32 cellular contexts compared by ENCODE assay signal in genomic region chr1:67434491-67434890, GRCh38. TPM values are rescaled to one million over a fixed set of nuclear protein-coding genes. Genes with fewer than 3 reads are reported as not detected.
DNase-seq lines count a peak whose midpoint lies in the region; ATAC-seq, FAIRE-seq and TF ChIP-seq lines count a peak whose summit lies in the region.
"Had no signal": no experiment of that assay in that cellular context is flagged by ENCODE, and none has a peak within 500 bp of the region (broad histone marks: within the 10 kb centered on the region; RNA-seq: fewer than 3 reads in every experiment).

No MANE protein-coding gene starts in this region.

- peak overlapping the region; percentile 94 for H2AFZ ChIP-seq in K562 (ENCODE audit: low read depth, low read length)

- TF ChIP-seq EP300 in K562 (IDR thresholded peaks at IDR 0.05; ENCODE audit: low read length) = no peak

- no peaks in the 10 kb centered on the region for H3K9me3 ChIP-seq in HEK293 (ENCODE audit: control insufficient read depth, insufficient read depth, low read depth, low read length)
- H3K9me3 ChIP-seq in K562 (replicated peaks; ENCODE audit: control insufficient read depth, insufficient read depth, low read depth, low read length) = no peaks in the 10 kb centered on the region
- H3K9me3 ChIP-seq: esophagus squamous epithelium, mucosa of descending colon, pancreas, right atrium auricular region, spleen had no signal

- peaks cover 31% of the 10 kb centered on the region for H3K79me2 ChIP-seq in K562 (ENCODE audit: control insufficient read depth, insufficient read depth, low read length)

- TF ChIP-seq POLR2A in K562 (conservative IDR thresholded peaks at IDR 0.05) = no peak

- H3K4me3 ChIP-seq in AG10803 (ENCODE audit: low read length) (no peak overlapping the region), HEK293 (ENCODE audit: low read depth, low read length) (no peak overlapping the region), K562 (no peak overlapping the region)
- H3K4me3 ChIP-seq: esophagus squamous epithelium, GM12878, lung, mucosa of descending colon, pancreas, right atrium auricular region, SK-N-MC, spleen had no signal

- TF ChIP-seq CTCF in AG10803 (conservative IDR thresholded peaks at IDR 0.05; ENCODE audit: low read length) (no peak), HEK293 (tag by site-specific recombination; IDR thresholded peaks at IDR 0.05) (no peak), K562 (IDR thresholded peaks at IDR 0.05 in 2 of 3, conservative IDR thresholded peaks at IDR 0.05 in 1 of 3; ENCODE audit: insufficient read depth in 2 of 3, low read depth in 1 of 3, low read length in 3 of 3) (no peak), nephron (IDR thresholded peaks at IDR 0.05; ENCODE audit: unreplicated experiment in 3 of 3) (no peak)

- H4K20me1 ChIP-seq in K562 (replicated peaks; ENCODE audit: control insufficient read depth, insufficient read depth, low read length) = peaks cover 3% of the 10 kb centered on the region

- TF ChIP-seq RAD21 in K562 (CRISPR knock-in tag; conservative IDR thresholded peaks at IDR 0.05 in 1 of 2, IDR thresholded peaks at IDR 0.05 in 1 of 2) = no peak

- CTCF ChIA-PET in HEK293 (lab: Yijun Ruan, JAX) (no interaction called here), K562 (lab: Yijun Ruan, JAX; ENCODE audit: low intra/inter-chr PET ratio) (no interaction called here)

- H3K4me3 Mint-ChIP-seq in nephron = no peak overlapping the region
- H3K4me3 Mint-ChIP-seq: activated CD8-positive, alpha-beta T cell treated with anti-CD3 and anti-CD28 coated beads, Interleukin-2, amount 10 ng/mL, durations not matched to agents 7 days and 5 days; activated naive CD8-positive, alpha-beta T cell; CD4-positive, alpha-beta T cell; natural killer cell treated with Interleukin-12 subunit alpha and Interleukin-12 subunit beta and Interleukin-15 and Interleukin-18, amount 100 ng/mL, for 72 hours; T-helper 17 cell had no signal

- H3K4me2 ChIP-seq in K562 (ENCODE audit: insufficient read depth, low read length) = no peak overlapping the region

- no TSS peak for BruUV-seq in K562 (replicated peaks; lab: Mats Ljungman, UMichigan)

- DNase-seq in AG10803 (ENCODE audit: low read depth) (peak; percentile 36), K562 (ENCODE audit: extremely low read depth in 1 of 4, low spot score in 3 of 4) (no peak), kidney tubule cell (ENCODE audit: low spot score) (no peak), hepatic stellate cell (ENCODE audit: low spot score) (no peak), glomerular visceral epithelial cell (ENCODE audit: extremely low spot score) (no peak)
- DNase-seq: activated CD4-positive, CD25-positive, alpha-beta regulatory T cell treated with anti-CD3 and anti-CD28 coated beads, Interleukin-2, amount 50 U/mL, for 72 hours; activated CD8-positive, alpha-beta T cell treated with anti-CD3 and anti-CD28 coated beads, Interleukin-2, amount 10 ng/mL, durations not matched to agents 7 days and 5 days; activated effector memory CD4-positive, alpha-beta T cell treated with Interleukin-2 at 50 U/mL for 16 hours; caudate nucleus; CD4-positive, alpha-beta T cell; dermis blood vessel endothelial cell; esophagus squamous epithelium; GOT3; kidney; mucosa of descending colon; NCI-H1417; NCI-H2081; NCI-H226; NCI-H82; pancreas; spleen; stimulated activated CD4-positive, alpha-beta T cell treated with anti-CD3 and anti-CD28 coated beads, Interleukin-4, amount 100 ng/mL, for 1 hour; T-helper 17 cell had no signal

- peaks cover 9% of the 10 kb centered on the region for H3K4me1 ChIP-seq in HEK293 (ENCODE audit: control insufficient read depth, insufficient read depth, low read length)
- peaks cover 17 to 23% of the 10 kb centered on the region in 2 experiments for H3K4me1 ChIP-seq in K562 (replicated peaks in 1 of 2; ENCODE audit: control insufficient read depth in 2 of 2, insufficient read depth in 2 of 2, low read length in 2 of 2)
- H3K4me1 ChIP-seq: right atrium auricular region had no signal

- H3K27ac ChIP-seq in HEK293 (ENCODE audit: extremely low read depth, low read depth, low read length) (no peak overlapping the region), K562 (ENCODE audit: extremely low read depth, low read depth, low read length) (no peak overlapping the region)
- H3K27ac ChIP-seq: esophagus squamous epithelium, pancreas, spleen had no signal

- ATAC-seq in K562 (no peak), GM18909 (IDR thresholded peaks at IDR 0.05; ENCODE audit: poor library complexity, unreplicated experiment) (no peak)
- ATAC-seq: activated CD8-positive, alpha-beta T cell treated with anti-CD3 and anti-CD28 coated beads, Interleukin-2, amount 10 ng/mL, durations not matched to agents 7 days and 5 days; GM12878; mucosa of descending colon; natural killer cell treated with Interleukin-12 subunit alpha and Interleukin-12 subunit beta and Interleukin-15 and Interleukin-18, amount 100 ng/mL, for 72 hours; pancreas; T-helper 17 cell had no signal

- H3K27ac Mint-ChIP-seq in nephron = peak overlapping the region; percentile 21 to 66 (median 52)
- H3K27ac Mint-ChIP-seq: activated CD8-positive, alpha-beta T cell treated with anti-CD3 and anti-CD28 coated beads, Interleukin-2, amount 10 ng/mL, durations not matched to agents 7 days and 5 days; activated naive CD8-positive, alpha-beta T cell; CD4-positive, alpha-beta T cell had no signal

- intact Hi-C loops in K562 (cut with micrococcal nuclease) = loop anchor here (5.0 to 10.0 kb wide), 2 partner anchors 250 to 507 kb away; partner anchors contain the start of gene GADD45A

- H3K36me3 ChIP-seq in HEK293 (ENCODE audit: control insufficient read depth in 2 of 2, insufficient read depth in 1 of 2, low read length in 2 of 2) (peaks cover 0 to 2% of the 10 kb centered on the region in 2 experiments; a peak in 1 of 3 replicates), K562 (ENCODE audit: control insufficient read depth, insufficient read depth, low read length) (peaks cover 3% of the 10 kb centered on the region; the same call in 1 of the 3 replicates)
- H3K36me3 ChIP-seq: esophagus squamous epithelium, pancreas, right atrium auricular region, spleen had no signal

- H3K9me1 ChIP-seq in K562 (ENCODE audit: control insufficient read depth, insufficient read depth, low read length) = no peaks in the 10 kb centered on the region

- POLR2A ChIA-PET in HEK293 (lab: Yijun Ruan, JAX) (no interaction called here), K562 (lab: Yijun Ruan, JAX) (no interaction called here)

- 50% methylated on average over 2 of the region's 2 CpGs for WGBS in K562 (ENCODE audit: insufficient coverage, low coverage, missing lambda C conversion rate)

- no peaks in the 10 kb centered on the region for H3K27me3 ChIP-seq in K562 (ENCODE audit: control insufficient read depth in 2 of 2, insufficient read depth in 2 of 2, low read length in 2 of 2)
- H3K27me3 ChIP-seq: esophagus squamous epithelium, pancreas, right atrium auricular region, spleen had no signal

- H3K9me3 Mint-ChIP-seq in nephron = no peaks in the 10 kb centered on the region
- H3K9me3 Mint-ChIP-seq: CD4-positive, alpha-beta T cell; natural killer cell treated with Interleukin-12 subunit alpha and Interleukin-12 subunit beta and Interleukin-15 and Interleukin-18, amount 100 ng/mL, for 72 hours had no signal

- H3K36me3 Mint-ChIP-seq in nephron (ENCODE audit: low read depth) = no peaks in the 10 kb centered on the region
- H3K36me3 Mint-ChIP-seq: activated naive CD8-positive, alpha-beta T cell had no signal

- H3K27me3 Mint-ChIP-seq in nephron (ENCODE audit: low read depth) = no peaks in the 10 kb centered on the region
- H3K27me3 Mint-ChIP-seq: activated naive CD8-positive, alpha-beta T cell; CD4-positive, alpha-beta T cell; natural killer cell treated with Interleukin-12 subunit alpha and Interleukin-12 subunit beta and Interleukin-15 and Interleukin-18, amount 100 ng/mL, for 72 hours; T-helper 17 cell had no signal

- in situ Hi-C loops in K562 (cut with MboI) = no loop called here

- H3K9ac ChIP-seq in K562 (ENCODE audit: insufficient read depth in 1 of 2, low read depth in 2 of 2, low read length in 2 of 2) = no peak overlapping the region

- peaks cover 53% of the 10 kb centered on the region for H3K4me1 Mint-ChIP-seq in nephron

- FAIRE-seq in K562 (lab: Jason Lieb, UNC) = no peak
- FAIRE-seq: GM12878, kidney, pancreas had no signal

TF ChIP-seq in HEK293, 187 proteins besides CTCF, POLR2A, EP300 and RAD21 (continues in another document):
- TF ChIP-seq ZNF623 (tag by site-specific recombination; IDR thresholded peaks at IDR 0.05) = no peak

TF ChIP-seq in K562, 482 proteins besides CTCF, POLR2A, EP300 and RAD21:
- TF ChIP-seq FOXK2 (conservative IDR thresholded peaks at IDR 0.05 in 1 of 2, IDR thresholded peaks at IDR 0.05 in 1 of 2; ENCODE audit: low read depth in 2 of 2) = 0 out of 4 replicates have a peak, but pooled peaks of 1 of the 2 experiments have one; percentile 12
- TF ChIP-seq SPI1 (IDR thresholded peaks at IDR 0.05; ENCODE audit: borderline replicate concordance, low read depth, low read length) = peak; percentile 51; the same call in 1 of the 2 replicates
- no peak for TF ChIP-seq POU5F1 (IDR thresholded peaks at IDR 0.05; ENCODE audit: borderline replicate concordance, low read depth, low read length, partially characterized antibody)

RNA-seq across cellular contexts. Expression of gene SERBP1, which starts 4.3 kb away (rescaled TPM):
- 44.8 and 218 TPM in 2 replicates for total RNA-seq in K562 (2011; cell fraction: chromatin; rRNA removed; ENCODE audit: low replicate concordance)
- 38.5 and 46.2 TPM in 2 replicates for total RNA-seq in K562 (2011; cell fraction: nucleolus; rRNA removed)
- total RNA-seq in K562 (2011; cell fraction: nucleoplasm; rRNA removed) = 82.6 and 125 TPM in 2 replicates
- 656 and 761 TPM in 2 replicates for total RNA-seq in K562 (2014; rRNA removed)
- 464 and 519 TPM in 2 replicates for total RNA-seq in K562 (2014; rRNA removed; fragmentation: Illumina TruSeq; extraction: Trizol)
- total RNA-seq in K562 (2015; rRNA removed; fragmentation: Illumina TruSeq; extraction: Trizol) = 523 and 537 TPM in 2 replicates
- 415 and 449 TPM in 2 replicates for total RNA-seq in K562 (2021)
- 295 and 420 TPM in 2 replicates for polyA plus RNA-seq in K562 (2011; rRNA removed)
- 136 and 207 TPM in 2 replicates for polyA plus RNA-seq in K562 (2011; cell fraction: cytosol; rRNA removed)
- 65.4 and 88.8 TPM in 2 replicates for polyA plus RNA-seq in K562 (2011; cell fraction: nucleus; rRNA removed)
- polyA plus RNA-seq in K562 (2012) = 218 and 429 TPM in 2 replicates
- 492 and 549 TPM in 2 replicates for polyA plus RNA-seq in K562 (2014; fragmentation: Illumina TruSeq; extraction: Trizol)
- polyA plus RNA-seq in K562 (2014; fragmentation: Nextera tagmentation; extraction: Ambion mirVana) = 10 to 100 TPM; 79.9 to 81.2 TPM
- 494 and 522 TPM in 2 replicates for polyA plus RNA-seq in K562 (2014; rRNA removed)
- 427 and 585 TPM in 2 replicates for polyA minus RNA-seq in K562 (2011; rRNA and poly(A)+ RNA removed)
- polyA minus RNA-seq in K562 (2011; cell fraction: cytosol; rRNA and poly(A)+ RNA removed) = 185 and 239 TPM in 2 replicates
- polyA minus RNA-seq in K562 (2011; cell fraction: nucleus; rRNA and poly(A)+ RNA removed) = 63.4 and 107 TPM in 2 replicates
